12 cellular contexts compared by ENCODE assay signal in the genomic region with DNA sequence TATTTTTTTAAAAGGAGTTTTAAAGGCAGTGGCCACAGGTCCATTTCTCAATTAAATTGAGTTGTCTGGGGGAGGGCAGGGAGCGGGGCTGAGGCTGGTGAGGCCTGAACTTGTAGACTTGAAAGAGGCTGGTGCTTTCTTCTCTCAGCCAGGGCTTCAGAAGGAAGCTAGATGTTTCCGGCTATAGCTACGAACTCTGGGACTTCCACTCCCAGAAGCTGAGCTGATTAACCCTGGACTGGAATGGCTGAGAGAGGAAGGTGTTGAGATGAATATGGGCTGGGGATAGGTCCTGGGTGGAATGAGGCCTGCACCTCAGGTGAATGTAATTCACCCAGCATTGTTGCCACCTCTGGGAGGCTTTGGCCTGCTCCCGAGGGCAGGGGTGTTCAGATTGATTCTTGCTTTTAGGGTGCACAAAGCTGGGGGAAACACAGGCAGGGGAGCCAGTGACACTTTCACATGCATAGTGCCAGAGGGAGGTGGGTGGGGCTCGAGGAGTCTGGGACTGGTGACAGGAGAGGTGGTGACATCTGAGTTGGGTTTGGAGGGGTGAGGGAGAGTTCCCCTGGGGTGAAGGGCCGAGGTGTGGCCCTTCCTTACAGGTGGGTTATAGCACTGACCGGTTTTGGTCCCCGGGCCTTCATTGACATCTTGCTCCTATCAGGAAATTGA. TPM values are rescaled to one million over a fixed set of nuclear protein-coding genes. Genes with fewer than 3 reads are reported as not detected.
DNase-seq lines count a peak whose midpoint lies in the region; ATAC-seq and TF ChIP-seq lines count a peak whose summit lies in the region.
"Had no signal": no experiment of that assay in that cellular context is flagged by ENCODE, and none has a peak within 500 bp of the region (broad histone marks: within the 10 kb centered on the region; RNA-seq: fewer than 3 reads in every experiment).

No MANE protein-coding gene starts in this region.

- no peak overlapping the region for H3K27ac ChIP-seq in endodermal cell (ENCODE audit: low read depth, low read length)

- no peaks in the 10 kb centered on the region for H3K27me3 ChIP-seq in endodermal cell (ENCODE audit: control insufficient read depth, insufficient read depth, low read length, poor library complexity, severe bottlenecking)

- no peak overlapping the region for H3K4me3 ChIP-seq in endodermal cell (ENCODE audit: low read length)

- TF ChIP-seq CTCF in endodermal cell (conservative IDR thresholded peaks at IDR 0.05), result no peak

- H3K36me3 ChIP-seq in endodermal cell (ENCODE audit: control insufficient read depth, insufficient read depth, low read length), result no peaks in the 10 kb centered on the region

- ATAC-seq in stimulated activated effector memory CD8-positive, alpha-beta T cell treated with anti-CD3 and anti-CD28 coated beads, Interleukin-12 subunit alpha, Interleukin-12 subunit beta, amount 100 ng/mL, for 72 hours, result no peak
- no peak for ATAC-seq in esophagus mucosa
- ATAC-seq in HG03139 (IDR thresholded peaks at IDR 0.05; ENCODE audit: unreplicated experiment), result no peak

- peak overlapping the region in 2 of 4 donors; percentile 69 to 90 for H3K4me3 Mint-ChIP-seq in IgD-negative memory B cell
- no peak overlapping the region for H3K4me3 Mint-ChIP-seq in endodermal cell
- H3K4me3 Mint-ChIP-seq in stimulated activated effector memory CD8-positive, alpha-beta T cell treated with anti-CD3 and anti-CD28 coated beads, Interleukin-12 subunit alpha, Interleukin-12 subunit beta, amount 100 ng/mL, for 72 hours, result peak overlapping the region; percentile 24
- H3K4me3 Mint-ChIP-seq: nephron progenitor cell had no signal

- no peak overlapping the region for H3K9ac ChIP-seq in endodermal cell (ENCODE audit: extremely low read depth, low read length, poor library complexity, severe bottlenecking)

- H3K9me3 Mint-ChIP-seq in IgD-negative memory B cell (no peaks in the 10 kb centered on the region), endodermal cell (no peaks in the 10 kb centered on the region)
- no peaks in the 10 kb centered on the region for H3K9me3 Mint-ChIP-seq in stimulated activated effector memory CD8-positive, alpha-beta T cell treated with anti-CD3 and anti-CD28 coated beads, Interleukin-12 subunit alpha, Interleukin-12 subunit beta, amount 100 ng/mL, for 72 hours
- H3K9me3 Mint-ChIP-seq: nephron progenitor cell had no signal

- WGBS in endodermal cell (ENCODE audit: insufficient coverage in 1 of 2, insufficient read length in 1 of 2), 2 experiments, result 89 to 91% methylated on average over 6 to 8 of the region's 8 CpGs

- H3K36me3 Mint-ChIP-seq in IgD-negative memory B cell (peaks cover 7% of the 10 kb centered on the region), endodermal cell (ENCODE audit: low read depth) (peaks cover 3% of the 10 kb centered on the region)
- no peaks in the 10 kb centered on the region for H3K36me3 Mint-ChIP-seq in stimulated activated effector memory CD8-positive, alpha-beta T cell treated with anti-CD3 and anti-CD28 coated beads, Interleukin-12 subunit alpha, Interleukin-12 subunit beta, amount 100 ng/mL, for 72 hours

- H3K27ac Mint-ChIP-seq in IgD-negative memory B cell (peak overlapping the region; percentile 59 to 95 (median 90)), endodermal cell (peak overlapping the region; percentile 17)
- H3K27ac Mint-ChIP-seq in stimulated activated effector memory CD8-positive, alpha-beta T cell treated with anti-CD3 and anti-CD28 coated beads, Interleukin-12 subunit alpha, Interleukin-12 subunit beta, amount 100 ng/mL, for 72 hours, result peak overlapping the region; percentile 89
- H3K27ac Mint-ChIP-seq: nephron progenitor cell had no signal

- H3K4me1 Mint-ChIP-seq in IgD-negative memory B cell, result peaks cover 23 to 43% (median 35%) of the 10 kb centered on the region in 3 donors
- H3K4me1 Mint-ChIP-seq in endodermal cell, result peaks cover 5% of the 10 kb centered on the region
- H3K4me1 Mint-ChIP-seq in stimulated activated effector memory CD8-positive, alpha-beta T cell treated with anti-CD3 and anti-CD28 coated beads, Interleukin-12 subunit alpha, Interleukin-12 subunit beta, amount 100 ng/mL, for 72 hours, result peaks cover 72% of the 10 kb centered on the region

- no peaks in the 10 kb centered on the region for H3K9me3 ChIP-seq in endodermal cell (ENCODE audit: control insufficient read depth, low read length)

- H3K27me3 Mint-ChIP-seq in IgD-negative memory B cell (no peaks in the 10 kb centered on the region), endodermal cell (ENCODE audit: insufficient read depth) (no peaks in the 10 kb centered on the region)

- H3K4me1 ChIP-seq in endodermal cell (ENCODE audit: control insufficient read depth, insufficient read depth, low read length), result no peaks in the 10 kb centered on the region

- DNase-seq in UCSD-AML1 (lab: John Stamatoyannopoulos, UW; ENCODE audit: unreplicated experiment) (peak; percentile 36), endodermal cell (no peak), SHP77 (lab: John Stamatoyannopoulos, UW) (no peak), NCI-H526 treated with DMSO at 0.1 percent for 48 hours (lab: John Stamatoyannopoulos, UW) (no peak)
- DNase-seq in stimulated activated effector memory CD8-positive, alpha-beta T cell treated with anti-CD3 and anti-CD28 coated beads, Interleukin-12 subunit alpha, Interleukin-12 subunit beta, amount 100 ng/mL, for 72 hours (ENCODE audit: low spot score in 2 of 2), result no peak
- DNase-seq: amniotic stem cell, NCI-H446, nephron progenitor cell, SHP77 treated with DMSO at 0.1 percent for 48 hours had no signal

RNA-seq across cellular contexts. Expression of gene LDLRAP1, which starts 18.2 kb away (rescaled TPM):
- polyA plus RNA-seq in IgD-negative memory B cell, result 60.5 TPM
- total RNA-seq in endodermal cell (10 to 100 TPM; 13.9 to 14.5 TPM), esophagus mucosa (18.8 TPM)
- 9.4 TPM for polyA plus RNA-seq in endodermal cell (2013, experiment 1 of 2)
- polyA plus RNA-seq in endodermal cell (2013, experiment 2 of 2), result 8.9 TPM

RNA-seq across cellular contexts. Expression of gene MAN1C1, which starts 55.0 kb away (rescaled TPM):
- 0.49 TPM for polyA plus RNA-seq in IgD-negative memory B cell
- 1 to 10 TPM; 2.2 to 4.3 TPM for total RNA-seq in endodermal cell
- 8.0 TPM for polyA plus RNA-seq in endodermal cell (2013, experiment 1 of 2)
- polyA plus RNA-seq in endodermal cell (2013, experiment 2 of 2), result 6.9 TPM
- total RNA-seq in esophagus mucosa, result 2.6 TPM

Comparison
In these comparisons a context has a peak if more than half of its experiments do, and no peak if none do; other contexts are left out.
1. H3K27ac Mint-ChIP-seq: peak in every context shown above with its lines; median percentile 90 in IgD-negative memory B cell; 89 in stimulated activated effector memory CD8-positive, alpha-beta T cell treated with anti-CD3 and anti-CD28 coated beads, Interleukin-12 subunit alpha, Interleukin-12 subunit beta, amount 100 ng/mL, for 72 hours; 17 in endodermal cell.